ENCODE assay signal across 11 cellular contexts in genomic region chr1:7471836-7472235, GRCh38.
DNase-seq lines count a peak whose midpoint lies in the region; ATAC-seq and TF ChIP-seq lines count a peak whose summit lies in the region.
"Had no signal": no experiment of that assay in that cellular context is flagged by ENCODE, and none has a peak within 500 bp of the region (broad histone marks: within the 10 kb centered on the region; RNA-seq: fewer than 3 reads in every experiment).

No MANE protein-coding gene starts in this region.

- ATAC-seq in thoracic aorta (ENCODE audit: insufficient number of reproducible peaks, low FRiP score, low read depth), result no peak
- ATAC-seq in stimulated activated effector memory CD8-positive, alpha-beta T cell treated with anti-CD3 and anti-CD28 coated beads, Interleukin-12 subunit alpha, Interleukin-12 subunit beta, amount 100 ng/mL, for 72 hours, result no peak

- intact Hi-C loops in testis (cut with DNase I; ENCODE audit: low total_unique reads), result no loop called here

- no peaks in the 10 kb centered on the region for H3K27me3 ChIP-seq in adipocyte (replicated peaks; ENCODE audit: control insufficient read depth, insufficient read depth, low read length)
- H3K27me3 ChIP-seq in thoracic aorta (replicated peaks; ENCODE audit: insufficient read depth), result no peaks in the 10 kb centered on the region
- no peaks in the 10 kb centered on the region for H3K27me3 ChIP-seq in testis

- DNase-seq in HFFc6 (peak; percentile 80), adipocyte (ENCODE audit: low read depth) (peak; percentile 83), iris pigment epithelial cell (ENCODE audit: low read depth) (peak; percentile 25), thoracic aorta (ENCODE audit: low spot score) (no peak), testis (no peak), mucosa of gallbladder (ENCODE audit: low spot score) (no peak), DMS 273 (lab: John Stamatoyannopoulos, UW; ENCODE audit: unreplicated experiment) (no peak)
- DNase-seq in stimulated activated effector memory CD8-positive, alpha-beta T cell treated with anti-CD3 and anti-CD28 coated beads, Interleukin-12 subunit alpha, Interleukin-12 subunit beta, amount 100 ng/mL, for 72 hours (ENCODE audit: low spot score in 2 of 2), result no peak
- DNase-seq: MM.1S, Right ventricle myocardium superior had no signal

- WGBS in testis, 2 donors, result 78 to 87% methylated on average over 3 to 14 of the region's 14 CpGs

- H3K4me1 ChIP-seq in adipocyte (ENCODE audit: control insufficient read depth, insufficient read depth, low read length) (peaks cover 27% of the 10 kb centered on the region), thoracic aorta (ENCODE audit: control insufficient read depth in 1 of 2, low read depth in 2 of 2) (peaks cover 25 to 39% of the 10 kb centered on the region in 2 donors), testis (peaks cover 17% of the 10 kb centered on the region)
- H3K4me1 ChIP-seq: parathyroid adenoma had no signal

- no peak for TF ChIP-seq CTCF in HFFc6 (IDR thresholded peaks at IDR 0.05)
- no peak for TF ChIP-seq CTCF in thoracic aorta (IDR thresholded peaks at IDR 0.05)
- no peak for TF ChIP-seq CTCF in testis (IDR thresholded peaks at IDR 0.05)

- peak overlapping the region; percentile 100 for H3K27ac Mint-ChIP-seq in HFFc6
- H3K27ac Mint-ChIP-seq in stimulated activated effector memory CD8-positive, alpha-beta T cell treated with anti-CD3 and anti-CD28 coated beads, Interleukin-12 subunit alpha, Interleukin-12 subunit beta, amount 100 ng/mL, for 72 hours, result no peak overlapping the region

- H3K27ac ChIP-seq in thoracic aorta, result peak overlapping the region; percentile 60 to 77
- H3K27ac ChIP-seq in testis, result no peak overlapping the region
- H3K27ac ChIP-seq: parathyroid adenoma had no signal

- H3K36me3 ChIP-seq in adipocyte (ENCODE audit: control insufficient read depth, insufficient read depth, low read length, severe bottlenecking), result no peaks in the 10 kb centered on the region
- H3K36me3 ChIP-seq in thoracic aorta, result no peaks in the 10 kb centered on the region
- no peaks in the 10 kb centered on the region for H3K36me3 ChIP-seq in testis (ENCODE audit: low read depth, missing control alignments)

- peaks cover 1% of the 10 kb centered on the region; the same call in 1 of the 2 replicates for H3K27me3 Mint-ChIP-seq in HFFc6 (ENCODE audit: insufficient read depth)

- H3K4me3 Mint-ChIP-seq in HFFc6, result peak overlapping the region; percentile 72
- no peak overlapping the region for H3K4me3 Mint-ChIP-seq in stimulated activated effector memory CD8-positive, alpha-beta T cell treated with anti-CD3 and anti-CD28 coated beads, Interleukin-12 subunit alpha, Interleukin-12 subunit beta, amount 100 ng/mL, for 72 hours

- no peak for TF ChIP-seq POLR2A in testis (IDR thresholded peaks at IDR 0.05)

- no peak overlapping the region for H3K9ac ChIP-seq in adipocyte (ENCODE audit: low read length)
- H3K9ac ChIP-seq: parathyroid adenoma had no signal

- H3K4me1 Mint-ChIP-seq in HFFc6 (ENCODE audit: low read depth), result peaks cover 38% of the 10 kb centered on the region
- H3K4me1 Mint-ChIP-seq in stimulated activated effector memory CD8-positive, alpha-beta T cell treated with anti-CD3 and anti-CD28 coated beads, Interleukin-12 subunit alpha, Interleukin-12 subunit beta, amount 100 ng/mL, for 72 hours, result no peaks in the 10 kb centered on the region

- H3K36me3 Mint-ChIP-seq in HFFc6 (ENCODE audit: low read depth), result no peaks in the 10 kb centered on the region
- no peaks in the 10 kb centered on the region for H3K36me3 Mint-ChIP-seq in stimulated activated effector memory CD8-positive, alpha-beta T cell treated with anti-CD3 and anti-CD28 coated beads, Interleukin-12 subunit alpha, Interleukin-12 subunit beta, amount 100 ng/mL, for 72 hours

- no peak overlapping the region for H3K4me3 ChIP-seq in adipocyte (ENCODE audit: low read length)
- H3K4me3 ChIP-seq in thoracic aorta, result no peak overlapping the region
- H3K4me3 ChIP-seq in testis, result no peak overlapping the region

- H3K9me3 Mint-ChIP-seq in HFFc6, result no peaks in the 10 kb centered on the region
- no peaks in the 10 kb centered on the region for H3K9me3 Mint-ChIP-seq in stimulated activated effector memory CD8-positive, alpha-beta T cell treated with anti-CD3 and anti-CD28 coated beads, Interleukin-12 subunit alpha, Interleukin-12 subunit beta, amount 100 ng/mL, for 72 hours

- H3K9me3 ChIP-seq in adipocyte (ENCODE audit: control insufficient read depth, low read length), result no peaks in the 10 kb centered on the region
- H3K9me3 ChIP-seq in thoracic aorta, result no peaks in the 10 kb centered on the region
- no peaks in the 10 kb centered on the region for H3K9me3 ChIP-seq in testis

Comparison
In these comparisons a context has a peak if more than half of its experiments do, and no peak if none do; other contexts are left out.
1. DNase-seq: peak in HFFc6 (single experiment), adipocyte (single experiment) and iris pigment epithelial cell (single experiment); none in thoracic aorta (single experiment), stimulated activated effector memory CD8-positive, alpha-beta T cell treated with anti-CD3 and anti-CD28 coated beads, Interleukin-12 subunit alpha, Interleukin-12 subunit beta, amount 100 ng/mL, for 72 hours (0 of 2), testis (single experiment), mucosa of gallbladder (single experiment) and DMS 273 (single experiment).
2. H3K27ac ChIP-seq: peak in thoracic aorta (2 of 2); none in testis (0 of 2).